14 cellular contexts compared by ENCODE assay signal in genomic region chr12:118187746-118188390, GRCh38. TPM values are rescaled to one million over a fixed set of nuclear protein-coding genes. Genes with fewer than 3 reads are reported as not detected.
DNase-seq lines count a peak whose midpoint lies in the region; ATAC-seq and TF ChIP-seq lines count a peak whose summit lies in the region.
"Had no signal": no experiment of that assay in that cellular context is flagged by ENCODE, and none has a peak within 500 bp of the region (broad histone marks: within the 10 kb centered on the region; RNA-seq: fewer than 3 reads in every experiment).

No MANE protein-coding gene starts in this region.

- DNase-seq in IMR-90 = no peak
- no peak for DNase-seq in glutamatergic neuron
- DNase-seq in sigmoid colon = no peak
- DNase-seq in DMS 273 (lab: John Stamatoyannopoulos, UW; ENCODE audit: unreplicated experiment) = no peak
- no peak for DNase-seq in iPS-NIHi7 (ENCODE audit: extremely low spot score)
- DNase-seq in NCI-H1694 (lab: John Stamatoyannopoulos, UW) = no peak
- DNase-seq: activated CD4-positive, alpha-beta T cell treated with anti-CD3 and anti-CD28 coated beads, Interleukin-2, amount 10 ng/mL, durations not matched to agents 7 days and 5 days; DMS79; H7; NCI-H1417 treated with DMSO at 0.1 percent for 48 hours had no signal

- peak overlapping the region; percentile 91 for H2BK5ac ChIP-seq in IMR-90 (ENCODE audit: low read depth, low read length, poor library complexity, severe bottlenecking)

- peak overlapping the region; percentile 18 for H2AK9ac ChIP-seq in IMR-90 (replicated peaks; ENCODE audit: low read depth, low read length, poor library complexity)

- peak overlapping the region; percentile 57 for H4K5ac ChIP-seq in IMR-90 (ENCODE audit: low read depth, low read length)

- intact Hi-C loops in IMR-90 (cut with micrococcal nuclease) (no loop called here), sigmoid colon (cut with DNase I) (loop anchor here (2.0 to 5.0 kb wide), 3 partner anchors 51 to 185 kb away; partner anchors contain the start of genes PEBP1, TAOK3 and WSB2)

- TF ChIP-seq POLR2A in IMR-90 (IDR thresholded peaks at IDR 0.05; ENCODE audit: low read depth, low read length) (no peak), sigmoid colon (IDR thresholded peaks at IDR 0.05) (no peak)

- H3K27ac ChIP-seq in IMR-90 (ENCODE audit: insufficient read depth, low read length) (peak overlapping the region; percentile 74; the same call in 1 of the 2 replicates), sigmoid colon (peak overlapping the region; percentile 79 to 85 (median 82))
- H3K27ac ChIP-seq: HL-60, RWPE1 had no signal

- peaks cover 6% of the 10 kb centered on the region for H3K9me1 ChIP-seq in IMR-90 (ENCODE audit: insufficient read depth, low read length)

- peak overlapping the region; percentile 94 for H3K4me2 ChIP-seq in IMR-90 (ENCODE audit: low read depth, low read length)

- WGBS in IMR-90 (ENCODE audit: extremely low coverage in 2 of 2, insufficient read length in 1 of 2), 2 experiments = no CpG with 5 or more reads among the region's 6 CpGs
- 79 to 87% methylated on average over 6 of the region's 6 CpGs for WGBS in sigmoid colon, 2 donors

- no peak overlapping the region for H3K56ac ChIP-seq in IMR-90 (ENCODE audit: extremely low read depth, insufficient read depth, low read length)

- H3K36me3 Mint-ChIP-seq in glutamatergic neuron (ENCODE audit: unreplicated experiment) = no peaks in the 10 kb centered on the region

- H4K8ac ChIP-seq in IMR-90 (ENCODE audit: low read depth in 2 of 2, low read length in 2 of 2) = peak overlapping the region; percentile 43 to 61; a peak in 2 of 4 replicates

- H3K9me3 ChIP-seq in IMR-90 (ENCODE audit: control insufficient read depth, insufficient read depth, low read length) (no peaks in the 10 kb centered on the region), sigmoid colon (no peaks in the 10 kb centered on the region)

- peak overlapping the region; percentile 43 for H3K4ac ChIP-seq in IMR-90 (ENCODE audit: low read depth, low read length)

- H3K4me3 Mint-ChIP-seq in glutamatergic neuron (ENCODE audit: unreplicated experiment) = peak overlapping the region; percentile 14
- H3K4me3 Mint-ChIP-seq: activated CD4-positive, alpha-beta T cell treated with anti-CD3 and anti-CD28 coated beads, Interleukin-2, amount 10 ng/mL, durations not matched to agents 7 days and 5 days had no signal

- H4K20me1 ChIP-seq in IMR-90 (ENCODE audit: insufficient read depth, low read length) = no peaks in the 10 kb centered on the region

- H3K27me3 Mint-ChIP-seq in glutamatergic neuron (ENCODE audit: unreplicated experiment) = no peaks in the 10 kb centered on the region
- H3K27me3 Mint-ChIP-seq: activated CD4-positive, alpha-beta T cell treated with anti-CD3 and anti-CD28 coated beads, Interleukin-2, amount 10 ng/mL, durations not matched to agents 7 days and 5 days had no signal

- no peak overlapping the region for H2BK20ac ChIP-seq in IMR-90 (ENCODE audit: low read depth, low read length)

- no peak for ATAC-seq in IMR-90 (ENCODE audit: low read depth)
- no peak for ATAC-seq in HG02678 (IDR thresholded peaks at IDR 0.05; ENCODE audit: unreplicated experiment)

- H3K4me1 Mint-ChIP-seq in glutamatergic neuron (ENCODE audit: low read depth, unreplicated experiment) = peaks cover 22% of the 10 kb centered on the region
- H3K4me1 Mint-ChIP-seq: activated CD4-positive, alpha-beta T cell treated with anti-CD3 and anti-CD28 coated beads, Interleukin-2, amount 10 ng/mL, durations not matched to agents 7 days and 5 days had no signal

- no peak overlapping the region for H2AFZ ChIP-seq in IMR-90 (replicated peaks; ENCODE audit: low read length, poor library complexity)

- in situ Hi-C loops in IMR-90 (cut with MboI; ENCODE audit: low sequenced_read_pairs) = no loop called here

- H3K4me1 ChIP-seq in IMR-90 (ENCODE audit: control insufficient read depth, insufficient read depth, low read length) (no peaks in the 10 kb centered on the region), sigmoid colon (peaks cover 0 to 41% (median 25%) of the 10 kb centered on the region in 4 donors)

- H3K27ac Mint-ChIP-seq in glutamatergic neuron (ENCODE audit: unreplicated experiment) = peak overlapping the region; percentile 7
- H3K27ac Mint-ChIP-seq: activated CD4-positive, alpha-beta T cell treated with anti-CD3 and anti-CD28 coated beads, Interleukin-2, amount 10 ng/mL, durations not matched to agents 7 days and 5 days had no signal

- dilution Hi-C loops in IMR-90 (cut with HindIII; ENCODE audit: low sequenced_read_pairs, unreplicated experiment) = no loop called here

- peak overlapping the region; percentile 74; the same call in 1 of the 2 replicates for H3K14ac ChIP-seq in IMR-90 (replicated peaks; ENCODE audit: low read depth, low read length)

- peak overlapping the region; percentile 81; the same call in 1 of the 2 replicates for H2AK5ac ChIP-seq in IMR-90 (ENCODE audit: low read depth, low read length)

- CTCF ChIA-PET in IMR-90 (lab: Yijun Ruan, JAX) = interaction anchor here (1.4 kb wide), 1 partner anchor 188 kb away, joined by 7 read pairs; the partner anchor contains the start of gene SUDS3

- H3K23ac ChIP-seq in IMR-90 (ENCODE audit: low read depth, low read length) = peak overlapping the region; percentile 73; the same call in 1 of the 2 replicates

- no peak overlapping the region for H3K9ac ChIP-seq in IMR-90 (ENCODE audit: low read depth, low read length)

- H3K18ac ChIP-seq in IMR-90 (ENCODE audit: low read depth, low read length) = no peak overlapping the region

- peaks cover 7 to 28% of the 10 kb centered on the region in 2 experiments for H3K79me1 ChIP-seq in IMR-90 (ENCODE audit: low read depth in 1 of 2, low read length in 2 of 2)

- no TSS peak for BruUV-seq in IMR-90 (replicated peaks; lab: Mats Ljungman, UMichigan)

- TF ChIP-seq CTCF in IMR-90 (conservative IDR thresholded peaks at IDR 0.05; ENCODE audit: low read depth, low read length) = no peak
- TF ChIP-seq CTCF in WI38 (IDR thresholded peaks at IDR 0.05; ENCODE audit: low read depth, low read length) = no peak
- TF ChIP-seq CTCF in glutamatergic neuron (IDR thresholded peaks at IDR 0.05; ENCODE audit: partially characterized antibody, unreplicated experiment) = no peak
- no peak for TF ChIP-seq CTCF in sigmoid colon (IDR thresholded peaks at IDR 0.05)

- no peak overlapping the region; the same call in 2 of the 3 replicates for H2BK15ac ChIP-seq in IMR-90 (ENCODE audit: low read depth, low read length)

- H3K4me3 ChIP-seq in IMR-90 (ENCODE audit: insufficient read depth, low read depth, low read length) (no peak overlapping the region), WI38 (ENCODE audit: low read depth, low read length) (peak overlapping the region; percentile 21; the same call in 1 of the 2 replicates), sigmoid colon (peak overlapping the region in 2 of 4 donors; percentile 41 to 49)

- no peaks in the 10 kb centered on the region for H3K27me3 ChIP-seq in IMR-90 (ENCODE audit: control insufficient read depth, insufficient read depth, low read length)
- no peaks in the 10 kb centered on the region for H3K27me3 ChIP-seq in sigmoid colon

- peaks cover 2% of the 10 kb centered on the region; the same call in 1 of the 2 replicates for H3K36me3 ChIP-seq in IMR-90 (ENCODE audit: control insufficient read depth, insufficient read depth, low read length)
- H3K36me3 ChIP-seq in sigmoid colon = no peaks in the 10 kb centered on the region

- POLR2A ChIA-PET in IMR-90 (lab: Charles Lee; ENCODE audit: unreplicated experiment) = no interaction called here

- peaks cover 4% of the 10 kb centered on the region for H3K9me3 Mint-ChIP-seq in glutamatergic neuron (ENCODE audit: unreplicated experiment)
- H3K9me3 Mint-ChIP-seq: activated CD4-positive, alpha-beta T cell treated with anti-CD3 and anti-CD28 coated beads, Interleukin-2, amount 10 ng/mL, durations not matched to agents 7 days and 5 days had no signal

- TF ChIP-seq RAD21 in IMR-90 (IDR thresholded peaks at IDR 0.05; ENCODE audit: low read length) = no peak

- TF ChIP-seq EP300 in sigmoid colon (IDR thresholded peaks at IDR 0.05) = no peak

- H2BK120ac ChIP-seq in IMR-90 (ENCODE audit: low read depth, low read length) = peak overlapping the region; percentile 11; the same call in 1 of the 2 replicates

- H4K91ac ChIP-seq in IMR-90 (ENCODE audit: insufficient read depth, low read depth, low read length) = no peak overlapping the region

TF ChIP-seq in IMR-90, 13 proteins besides CTCF, POLR2A, EP300 and RAD21 (continues in another document):
- TF ChIP-seq SMC3 (IDR thresholded peaks at IDR 0.05; ENCODE audit: low read depth, low read length) = no peak
- no peak for TF ChIP-seq NFE2L2 (IDR thresholded peaks at IDR 0.05; ENCODE audit: low read depth, low read length)
- TF ChIP-seq BHLHE40 (IDR thresholded peaks at IDR 0.05; ENCODE audit: low read depth, low read length) = no peak
- no peak for TF ChIP-seq RCOR1 (IDR thresholded peaks at IDR 0.05; ENCODE audit: insufficient replicate concordance, low read length)
- no peak for TF ChIP-seq FOS (IDR thresholded peaks at IDR 0.05; ENCODE audit: low read depth, low read length)
- TF ChIP-seq RFX5 (IDR thresholded peaks at IDR 0.05; ENCODE audit: low read depth, low read length) = no peak
- TF ChIP-seq MAZ (IDR thresholded peaks at IDR 0.05; ENCODE audit: borderline replicate concordance, low read depth, low read length) = no peak
- no peak for TF ChIP-seq MAFK (IDR thresholded peaks at IDR 0.05; ENCODE audit: low read depth, low read length)
- TF ChIP-seq CEBPB (IDR thresholded peaks at IDR 0.05; ENCODE audit: low read depth, low read length) = no peak
- no peak for TF ChIP-seq USF2 (IDR thresholded peaks at IDR 0.05; ENCODE audit: low read depth, low read length)
- TF ChIP-seq CHD1 (IDR thresholded peaks at IDR 0.05; ENCODE audit: low read depth, low read length) = no peak
- no peak for TF ChIP-seq MXI1 (IDR thresholded peaks at IDR 0.05; ENCODE audit: borderline replicate concordance, low read depth, low read length)

RNA-seq across cellular contexts. Expression of gene PEBP1, which starts 51.9 kb away (rescaled TPM):
- total RNA-seq in IMR-90 (2012; rRNA removed) (129 and 137 TPM in 2 replicates), glutamatergic neuron (ENCODE audit: unreplicated experiment) (224 TPM), sigmoid colon (100 to 1,000 TPM; 202 to 339 (median 292) TPM)
- polyA plus RNA-seq in IMR-90 (2012; rRNA removed) (161 and 180 TPM in 2 replicates), sigmoid colon (100 to 1,000 TPM; 215 to 358 (median 242) TPM)
- 146 and 170 TPM in 2 replicates for polyA plus RNA-seq in IMR-90 (2012; cell fraction: cytosol; rRNA removed)
- 66.1 and 94.0 TPM in 2 replicates for polyA plus RNA-seq in IMR-90 (2012; cell fraction: nucleus; rRNA removed; ENCODE audit: low replicate concordance)
